ENCODE assay signal across 22 cellular contexts in genomic region chr7:2611401-2611800, GRCh38. TPM values are rescaled to one million over a fixed set of nuclear protein-coding genes. Genes with fewer than 3 reads are reported as not detected.
A peak's percentile ranks its signal among the peaks of the same experiment; 100 is the strongest.
DNase-seq lines count a peak whose midpoint lies in the region; ATAC-seq, FAIRE-seq and TF ChIP-seq lines count a peak whose summit lies in the region.
"Had no signal": no experiment of that assay in that cellular context is flagged by ENCODE, and none has a peak within 500 bp of the region (broad histone marks: within the 10 kb centered on the region; RNA-seq: fewer than 3 reads in every experiment).

No MANE protein-coding gene starts in this region.

- 50% methylated on average over 5 of the region's 11 CpGs for WGBS in HepG2 (ENCODE audit: low lambda C conversion rate)
- WGBS in right lobe of liver (ENCODE audit: insufficient coverage, low coverage, low lambda C conversion rate, missing lambda C conversion rate): 90% methylated on average over 2 of the region's 11 CpGs
- 97% methylated on average over 10 of the region's 11 CpGs; no CpG with 5 or more reads in 1 of the 2 experiments for WGBS in H1 (ENCODE audit: extremely low coverage in 1 of 2, insufficient coverage in 1 of 2, insufficient read length in 1 of 2, insufficient replicate concordance in 2 of 2, low coverage in 1 of 2, low lambda C conversion rate in 2 of 2, missing lambda C conversion rate in 1 of 2), 2 experiments
- 86 to 92% methylated on average over 11 of the region's 11 CpGs for WGBS in lower leg skin, 2 donors

- TF ChIP-seq POLR2A in HepG2 (IDR thresholded peaks at IDR 0.05; ENCODE audit: insufficient read depth in 1 of 2, low read depth in 2 of 2, low read length in 2 of 2) (no peak), right lobe of liver (IDR thresholded peaks at IDR 0.05) (no peak), H1 (IDR thresholded peaks at IDR 0.05; ENCODE audit: control extremely low read depth in 1 of 2, low read depth in 2 of 2, low read length in 2 of 2) (no peak), lower leg skin (IDR thresholded peaks at IDR 0.05) (no peak)

- CTCF ChIA-PET in HepG2 (lab: Yijun Ruan, JAX; ENCODE audit: low intra/inter-chr PET ratio, low total read pairs) (no interaction called here), H1 (lab: Charles Lee; ENCODE audit: partially characterized antibody) (interaction anchor here (0.8 to 4.4 kb wide), 14 partner anchors 9 to 162 kb away, joined by 3 to 28 read pairs (median 6); partner anchors contain the start of genes BRAT1 and TTYH3)

- H2BK5ac ChIP-seq in H1 (ENCODE audit: low read depth, low read length): no peak overlapping the region

- no peaks in the 10 kb centered on the region; the same call in none of the 2 replicates for H3K79me1 ChIP-seq in H1 (ENCODE audit: low read depth, low read length)

- no TSS peak for BruUV-seq in HepG2 (replicated peaks; lab: Mats Ljungman, UMichigan)

- H3K9ac ChIP-seq in HepG2 (ENCODE audit: insufficient read depth, low read depth, low read length): no peak overlapping the region
- no peak overlapping the region for H3K9ac ChIP-seq in H1 (replicated peaks in 1 of 4; ENCODE audit: extremely low read depth in 1 of 4, low read depth in 3 of 4, low read length in 3 of 4)

- H4K20me1 ChIP-seq in HepG2 (ENCODE audit: insufficient read depth, low read length): no peaks in the 10 kb centered on the region
- no peaks in the 10 kb centered on the region for H4K20me1 ChIP-seq in H1 (replicated peaks in 1 of 2; ENCODE audit: control insufficient read depth in 1 of 2, insufficient read depth in 2 of 2, low read length in 2 of 2)

- no peaks in the 10 kb centered on the region for H3K9me3 ChIP-seq in HepG2 (ENCODE audit: low read length)
- H3K9me3 ChIP-seq in right lobe of liver: no peaks in the 10 kb centered on the region
- no peaks in the 10 kb centered on the region for H3K9me3 ChIP-seq in H1 (ENCODE audit: insufficient read depth in 2 of 2, low read depth in 1 of 2, low read length in 1 of 2)
- no peaks in the 10 kb centered on the region for H3K9me3 ChIP-seq in WERI-Rb-1 (ENCODE audit: severe bottlenecking)
- H3K9me3 ChIP-seq: BE2C, SJSA1 had no signal

- H3K4me3 ChIP-seq in HepG2 (replicated peaks in 1 of 3; ENCODE audit: insufficient read depth in 1 of 3, low read depth in 2 of 3, low read length in 3 of 3) (no peak overlapping the region), right lobe of liver (no peak overlapping the region), H1 (ENCODE audit: extremely low read depth in 1 of 4, insufficient read depth in 2 of 4, low read depth in 3 of 4, low read length in 4 of 4) (no peak overlapping the region), WERI-Rb-1 (ENCODE audit: low read depth, low read length) (no peak overlapping the region), lower leg skin (ENCODE audit: low read depth, poor library complexity, severe bottlenecking) (no peak overlapping the region)
- H3K4me3 ChIP-seq: PC-9, SJSA1 had no signal

- H3K27me3 ChIP-seq in HepG2 (ENCODE audit: control insufficient read depth in 1 of 2, insufficient read depth in 2 of 2, low read length in 2 of 2) (peaks cover 0 to 6% of the 10 kb centered on the region in 2 experiments; a peak in 1 of 5 replicates), right lobe of liver (no peaks in the 10 kb centered on the region), H1 (replicated peaks in 1 of 4; ENCODE audit: control insufficient read depth in 3 of 4, extremely low read depth in 1 of 4, insufficient read depth in 3 of 4, low read length in 3 of 4) (no peaks in the 10 kb centered on the region), WERI-Rb-1 (ENCODE audit: insufficient read depth, low read depth, severe bottlenecking) (no peaks in the 10 kb centered on the region)
- H3K27me3 ChIP-seq: BE2C, SJSA1 had no signal

- H2AK5ac ChIP-seq in H1 (ENCODE audit: low read depth, low read length): no peak overlapping the region

- TF ChIP-seq CTCF in HepG2 (CRISPR knock-in tag; IDR thresholded peaks at IDR 0.05): no peak
- no peak for TF ChIP-seq CTCF in right lobe of liver (IDR thresholded peaks at IDR 0.05)
- TF ChIP-seq CTCF in H1 (IDR thresholded peaks at IDR 0.05; ENCODE audit: control extremely low read depth in 1 of 3, insufficient read depth in 1 of 3, low read depth in 1 of 3, low read length in 3 of 3): no peak
- no peak for TF ChIP-seq CTCF in WERI-Rb-1 (IDR thresholded peaks at IDR 0.05; ENCODE audit: low read depth, low read length)
- TF ChIP-seq CTCF in lower leg skin (IDR thresholded peaks at IDR 0.05): no peak

- H3K36me3 ChIP-seq in HepG2 (replicated peaks in 1 of 2; ENCODE audit: control insufficient read depth in 1 of 2, insufficient read depth in 2 of 2, low read length in 2 of 2) (no peaks in the 10 kb centered on the region), right lobe of liver (no peaks in the 10 kb centered on the region), H1 (ENCODE audit: control insufficient read depth in 2 of 4, insufficient read depth in 4 of 4, low read length in 3 of 4) (no peaks in the 10 kb centered on the region), WERI-Rb-1 (no peaks in the 10 kb centered on the region)
- H3K36me3 ChIP-seq: BE2C, SJSA1 had no signal

- no peak overlapping the region for H3K14ac ChIP-seq in H1 (ENCODE audit: insufficient read length)

- no peak overlapping the region for H3K56ac ChIP-seq in H1 (replicated peaks; ENCODE audit: insufficient read length, low read depth, low read length)

- H4K91ac ChIP-seq in H1 (replicated peaks; ENCODE audit: insufficient read length, low read length): no peak overlapping the region

- H4K8ac ChIP-seq in H1 (ENCODE audit: extremely low read depth, insufficient read depth, low read length): peak overlapping the region; percentile 9; the same call in 1 of the 2 replicates

- H3K27ac ChIP-seq in HepG2 (ENCODE audit: extremely low read length, insufficient read depth, low read length): no peak overlapping the region
- no peak overlapping the region for H3K27ac ChIP-seq in right lobe of liver
- H3K27ac ChIP-seq in H1 (ENCODE audit: low read depth, low read length): no peak overlapping the region
- no peak overlapping the region for H3K27ac ChIP-seq in WERI-Rb-1
- H3K27ac ChIP-seq: PC-9, SJSA1 had no signal

- H4K5ac ChIP-seq in H1 (ENCODE audit: insufficient read length, low read depth, low read length): no peak overlapping the region

- FAIRE-seq in HepG2 (lab: Jason Lieb, UNC): no peak
- FAIRE-seq in H1 (lab: Jason Lieb, UNC): no peak
- FAIRE-seq: A204.1, GM12891, GM18507 had no signal

- H3K79me2 ChIP-seq in HepG2 (ENCODE audit: insufficient read depth, low read length): no peaks in the 10 kb centered on the region
- H3K79me2 ChIP-seq in H1 (ENCODE audit: control insufficient read depth in 1 of 2, insufficient read depth in 2 of 2, low read length in 2 of 2): no peaks in the 10 kb centered on the region

- H2BK12ac ChIP-seq in H1 (ENCODE audit: low read depth, low read length): no peak overlapping the region

- no peak overlapping the region for H2BK120ac ChIP-seq in H1 (replicated peaks; ENCODE audit: low read depth, low read length)

- intact Hi-C loops in HepG2 (cut with micrococcal nuclease; ENCODE audit: unreplicated experiment): no loop called here
- intact Hi-C loops in right lobe of liver (cut with DNase I): no loop called here
- intact Hi-C loops in lower leg skin (cut with DNase I; ENCODE audit: low total_unique reads): no loop called here

- H2BK20ac ChIP-seq in H1 (ENCODE audit: low read length): peak overlapping the region; percentile 72; the same call in 1 of the 2 replicates

- no peak overlapping the region for H3K23ac ChIP-seq in H1 (ENCODE audit: insufficient read length)

- TF ChIP-seq RAD21 in HepG2 (CRISPR knock-in tag; IDR thresholded peaks at IDR 0.05) (no peak), H1 (IDR thresholded peaks at IDR 0.05 in 1 of 2, conservative IDR thresholded peaks at IDR 0.05 in 1 of 2; ENCODE audit: low read depth in 2 of 2, low read length in 2 of 2) (no peak)

- POLR2A ChIA-PET in HepG2 (lab: Yijun Ruan, JAX) (interaction anchor here (1.7 to 3.7 kb wide), 2 partner anchors 11 to 20 kb away, joined by 5 to 29 read pairs; partner anchors contain the start of gene TTYH3), H1 (lab: Charles Lee; ENCODE audit: partially characterized antibody) (interaction anchor here (0.7 to 4.8 kb wide), 6 partner anchors 9 to 91 kb away, joined by 3 to 30 read pairs (median 4); partner anchors contain the start of gene TTYH3)

- TF ChIP-seq EP300 in HepG2 (IDR thresholded peaks at IDR 0.05; ENCODE audit: low read depth in 2 of 2, low read length in 2 of 2): no peak
- no peak for TF ChIP-seq EP300 in HepG2 (CRISPR knock-in tag; IDR thresholded peaks at IDR 0.05; ENCODE audit: borderline replicate concordance)
- TF ChIP-seq EP300 in H1 (IDR thresholded peaks at IDR 0.05; ENCODE audit: borderline replicate concordance in 1 of 2, low read depth in 2 of 2, low read length in 2 of 2): no peak

- H2AFZ ChIP-seq in HepG2 (ENCODE audit: low read length) (no peak overlapping the region), H1 (ENCODE audit: low read length) (no peak overlapping the region)
- H2AFZ ChIP-seq: PC-9 had no signal

- in situ Hi-C loops in HepG2 (cut with HindIII; ENCODE audit: extremely low pct_ligation_motif_present, low pct_unique_long_range_greater_than_20kb): no loop called here

- no peak overlapping the region for H2BK15ac ChIP-seq in H1 (ENCODE audit: low read length)

- H3K4me1 ChIP-seq in HepG2 (ENCODE audit: insufficient read depth, low read length) (peaks cover 66% of the 10 kb centered on the region), right lobe of liver (peaks cover 0 to 17% (median 6%) of the 10 kb centered on the region in 4 donors), H1 (replicated peaks in 1 of 4; ENCODE audit: control insufficient read depth in 3 of 4, insufficient read depth in 4 of 4, low read length in 3 of 4) (peaks cover 0 to 19% (median 14%) of the 10 kb centered on the region in 4 experiments; a peak in 6 of 7 replicates)
- H3K4me1 ChIP-seq: SJSA1 had no signal

- no peak for DNase-seq in HepG2 (ENCODE audit: low spot score)
- no peak for DNase-seq in right lobe of liver
- DNase-seq in MV-4-11 (lab: John Stamatoyannopoulos, UW): peak; percentile 47
- no peak for DNase-seq in H1 (ENCODE audit: low read depth in 1 of 2, low spot score in 2 of 2)
- no peak for DNase-seq in WERI-Rb-1
- no peak for DNase-seq in HT-29 (ENCODE audit: low spot score)
- no peak for DNase-seq in lower leg skin (ENCODE audit: low spot score in 2 of 2)
- no peak for DNase-seq in glomerular visceral epithelial cell (ENCODE audit: extremely low spot score)
- DNase-seq: BE2C; Calu3; CD8-positive, alpha-beta T cell; GOT3; NCI-H1105; NCI-H2107; NCI-H2227 treated with DMSO at 0.1 percent for 48 hours; NCI-H510A treated with DMSO at 0.1 percent for 48 hours; NCI-H774 had no signal

- H3K23me2 ChIP-seq in H1 (ENCODE audit: low read depth, low read length): no peaks in the 10 kb centered on the region

- H3K4me2 ChIP-seq in HepG2 (ENCODE audit: low read depth, low read length) (no peak overlapping the region), H1 (ENCODE audit: insufficient read depth in 1 of 2, low read depth in 2 of 2, low read length in 2 of 2) (no peak overlapping the region)
- H3K4me2 ChIP-seq: PC-9 had no signal

- H3K18ac ChIP-seq in H1 (ENCODE audit: extremely low read depth, low read length): no peak overlapping the region; the same call in 1 of the 2 replicates

- ATAC-seq in HepG2: no peak; the same call in 2 of the 3 replicates
- no peak for ATAC-seq in right lobe of liver
- ATAC-seq: CD8-positive, alpha-beta T cell had no signal

- H3K4ac ChIP-seq in H1 (replicated peaks; ENCODE audit: insufficient read length, low read depth, low read length): no peak overlapping the region

RNA-seq across cellular contexts. Expression of gene TTYH3, which starts 20.4 kb away (rescaled TPM):
- 21.5 and 26.3 TPM in 2 replicates for total RNA-seq in HepG2 (2016; rRNA removed; fragmentation: Illumina TruSeq; extraction: Trizol)
- total RNA-seq in HepG2 (2016; cell fraction: cytosol; rRNA removed; fragmentation: Illumina TruSeq; extraction: Trizol; ENCODE audit: low read depth): 11.5 and 11.7 TPM in 2 replicates
- total RNA-seq in HepG2 (2016; cell fraction: insoluble cytoplasmic fraction; rRNA removed; fragmentation: Illumina TruSeq; extraction: Trizol): 19.4 and 28.8 TPM in 2 replicates
- 34.4 and 35.6 TPM in 2 replicates for total RNA-seq in HepG2 (2016; cell fraction: membrane; rRNA removed; fragmentation: Illumina TruSeq; extraction: Trizol)
- total RNA-seq in HepG2 (2016; cell fraction: nucleus; rRNA removed; fragmentation: Illumina TruSeq; extraction: Trizol): 37.1 and 45.0 TPM in 2 replicates
- 50.0 and 80.3 TPM in 2 replicates for polyA plus RNA-seq in HepG2 (2011; rRNA removed)
- polyA plus RNA-seq in HepG2 (2011; cell fraction: cytosol; rRNA removed): 48.3 and 72.3 TPM in 2 replicates
- polyA plus RNA-seq in HepG2 (2011; cell fraction: nucleus; rRNA removed): 227 and 315 TPM in 2 replicates
- polyA plus RNA-seq in HepG2 (2012): 90.1 and 104 TPM in 2 replicates
- 11.1 and 11.5 TPM in 2 replicates for polyA plus RNA-seq in HepG2 (2016; cell fraction: cytosol; fragmentation: Illumina TruSeq; extraction: Trizol; ENCODE audit: low read depth)
- polyA plus RNA-seq in HepG2 (2016; cell fraction: insoluble cytoplasmic fraction; fragmentation: Illumina TruSeq; extraction: Trizol; ENCODE audit: low read depth): 52.7 and 63.6 TPM in 2 replicates
- polyA plus RNA-seq in HepG2 (2016; cell fraction: membrane; fragmentation: Illumina TruSeq; extraction: Trizol; ENCODE audit: low read depth): 49.3 and 52.2 TPM in 2 replicates
- 138 and 141 TPM in 2 replicates for polyA plus RNA-seq in HepG2 (2016; cell fraction: nucleus; fragmentation: Illumina TruSeq; extraction: Trizol; ENCODE audit: insufficient read depth, low read depth)
- 4.5 and 192 TPM in 2 replicates for polyA minus RNA-seq in HepG2 (2011; rRNA and poly(A)+ RNA removed; ENCODE audit: low replicate concordance)
- polyA minus RNA-seq in HepG2 (2011; cell fraction: cytosol; rRNA and poly(A)+ RNA removed): 91.4 and 94.8 TPM in 2 replicates
- polyA minus RNA-seq in HepG2 (2011; cell fraction: nucleus; rRNA and poly(A)+ RNA removed): 41.0 and 47.5 TPM in 2 replicates
- total RNA-seq in right lobe of liver: 10 to 100 TPM; 10.3 to 59.3 (median 37.6) TPM
- 169 and 172 TPM in 2 replicates for total RNA-seq in H1 (2021; fragmentation: NEBNext Ultra II Directional; extraction: Animal tissue kit (Norgen Biotek cat#: 25700))
- polyA plus RNA-seq in H1 (2011; rRNA removed): 66.2 and 122 TPM in 2 replicates
- polyA plus RNA-seq in H1 (2011; cell fraction: cytosol; rRNA removed): 46.4 TPM
- 147 TPM for polyA plus RNA-seq in H1 (2011; cell fraction: nucleus; rRNA removed)
- polyA plus RNA-seq in H1 (2012, experiment 1 of 2): 68.1 to 127 TPM (median 115 TPM) in 4 replicates
- 102 TPM for polyA plus RNA-seq in H1 (2012, experiment 2 of 2)
- polyA plus RNA-seq in H1 (2013, experiment 1 of 2): 175 TPM
- polyA plus RNA-seq in H1 (2013, experiment 2 of 2): 184 TPM
- 41.7 and 42.6 TPM in 2 replicates for polyA minus RNA-seq in H1 (2011; rRNA and poly(A)+ RNA removed)
- polyA minus RNA-seq in H1 (2011; cell fraction: cytosol; rRNA and poly(A)+ RNA removed): 87.8 TPM
- 79.3 TPM for polyA minus RNA-seq in H1 (2011; cell fraction: nucleus; rRNA and poly(A)+ RNA removed)
- total RNA-seq in HT-29 (2014; rRNA removed; shearing (Covaris generic)): 34.5 and 37.1 TPM in 2 replicates
- total RNA-seq in lower leg skin: 10 to 100 TPM in 3 of 4 donors, 1 to 10 TPM in 1; 7.9 to 18.0 (median 13.9) TPM

RNA-seq across cellular contexts. Expression of gene IQCE, which starts 52.6 kb away (rescaled TPM):
- total RNA-seq in HepG2 (2016; rRNA removed; fragmentation: Illumina TruSeq; extraction: Trizol) (2.5 and 3.0 TPM in 2 replicates), right lobe of liver (1 to 10 TPM; 3.7 to 7.0 (median 4.0) TPM), lower leg skin (10 to 100 TPM; 10.5 to 18.6 (median 12.8) TPM)
- total RNA-seq in HepG2 (2016; cell fraction: cytosol; rRNA removed; fragmentation: Illumina TruSeq; extraction: Trizol; ENCODE audit: low read depth): 1.8 and 2.7 TPM in 2 replicates
- total RNA-seq in HepG2 (2016; cell fraction: insoluble cytoplasmic fraction; rRNA removed; fragmentation: Illumina TruSeq; extraction: Trizol): 1.6 and 2.7 TPM in 2 replicates
- total RNA-seq in HepG2 (2016; cell fraction: membrane; rRNA removed; fragmentation: Illumina TruSeq; extraction: Trizol): 3.0 and 4.1 TPM in 2 replicates
- total RNA-seq in HepG2 (2016; cell fraction: nucleus; rRNA removed; fragmentation: Illumina TruSeq; extraction: Trizol): 2.9 and 4.3 TPM in 2 replicates
- polyA plus RNA-seq in HepG2 (2011; rRNA removed) (1.5 and 1.7 TPM in 2 replicates), H1 (2011; rRNA removed) (2.2 and 3.1 TPM in 2 replicates)
- 0.54 and 0.68 TPM in 2 replicates for polyA plus RNA-seq in HepG2 (2011; cell fraction: cytosol; rRNA removed)
- 4.0 and 6.8 TPM in 2 replicates for polyA plus RNA-seq in HepG2 (2011; cell fraction: nucleus; rRNA removed)
- 0.59 and 0.83 TPM in 2 replicates for polyA plus RNA-seq in HepG2 (2012)
- polyA plus RNA-seq in HepG2 (2016; cell fraction: cytosol; fragmentation: Illumina TruSeq; extraction: Trizol; ENCODE audit: low read depth): 2.5 and 2.6 TPM in 2 replicates
- 2.2 and 3.8 TPM in 2 replicates for polyA plus RNA-seq in HepG2 (2016; cell fraction: insoluble cytoplasmic fraction; fragmentation: Illumina TruSeq; extraction: Trizol; ENCODE audit: low read depth)
- polyA plus RNA-seq in HepG2 (2016; cell fraction: membrane; fragmentation: Illumina TruSeq; extraction: Trizol; ENCODE audit: low read depth): 3.3 and 3.7 TPM in 2 replicates
- 6.7 and 9.8 TPM in 2 replicates for polyA plus RNA-seq in HepG2 (2016; cell fraction: nucleus; fragmentation: Illumina TruSeq; extraction: Trizol; ENCODE audit: insufficient read depth, low read depth)
- polyA minus RNA-seq in HepG2 (2011; rRNA and poly(A)+ RNA removed; ENCODE audit: low replicate concordance): 0.62 and 22.8 TPM in 2 replicates
- 0.62 and 1.5 TPM in 2 replicates for polyA minus RNA-seq in HepG2 (2011; cell fraction: cytosol; rRNA and poly(A)+ RNA removed)
- polyA minus RNA-seq in HepG2 (2011; cell fraction: nucleus; rRNA and poly(A)+ RNA removed): 1.5 and 2.2 TPM in 2 replicates
- 4.9 and 5.7 TPM in 2 replicates for total RNA-seq in H1 (2021; fragmentation: NEBNext Ultra II Directional; extraction: Animal tissue kit (Norgen Biotek cat#: 25700))
- polyA plus RNA-seq in H1 (2011; cell fraction: cytosol; rRNA removed): 3.1 TPM
- 7.4 TPM for polyA plus RNA-seq in H1 (2011; cell fraction: nucleus; rRNA removed)
- polyA plus RNA-seq in H1 (2012, experiment 1 of 2): 3.0 to 4.0 TPM (median 3.7 TPM) in 4 replicates
- polyA plus RNA-seq in H1 (2012, experiment 2 of 2): 2.0 TPM
- 2.6 TPM for polyA plus RNA-seq in H1 (2013, experiment 1 of 2)
- 2.5 TPM for polyA plus RNA-seq in H1 (2013, experiment 2 of 2)
- polyA minus RNA-seq in H1 (2011; rRNA and poly(A)+ RNA removed): 2.8 and 3.1 TPM in 2 replicates
- polyA minus RNA-seq in H1 (2011; cell fraction: cytosol; rRNA and poly(A)+ RNA removed): 2.8 TPM
- 6.4 TPM for polyA minus RNA-seq in H1 (2011; cell fraction: nucleus; rRNA and poly(A)+ RNA removed)
- total RNA-seq in HT-29 (2014; rRNA removed; shearing (Covaris generic)): 23.1 and 24.7 TPM in 2 replicates

RNA-seq across cellular contexts. Expression of gene BRAT1, which starts 56.1 kb away (rescaled TPM):
- total RNA-seq in HepG2 (2016; rRNA removed; fragmentation: Illumina TruSeq; extraction: Trizol) (16.7 and 20.3 TPM in 2 replicates), right lobe of liver (10 to 100 TPM; 11.1 to 25.9 (median 14.8) TPM), lower leg skin (10 to 100 TPM; 40.5 to 88.4 (median 60.6) TPM)
- total RNA-seq in HepG2 (2016; cell fraction: cytosol; rRNA removed; fragmentation: Illumina TruSeq; extraction: Trizol; ENCODE audit: low read depth): 3.4 and 3.6 TPM in 2 replicates
- total RNA-seq in HepG2 (2016; cell fraction: insoluble cytoplasmic fraction; rRNA removed; fragmentation: Illumina TruSeq; extraction: Trizol): 13.2 and 21.6 TPM in 2 replicates
- 6.7 and 7.9 TPM in 2 replicates for total RNA-seq in HepG2 (2016; cell fraction: membrane; rRNA removed; fragmentation: Illumina TruSeq; extraction: Trizol)
- total RNA-seq in HepG2 (2016; cell fraction: nucleus; rRNA removed; fragmentation: Illumina TruSeq; extraction: Trizol): 18.7 and 21.1 TPM in 2 replicates
- polyA plus RNA-seq in HepG2 (2011; rRNA removed) (10.2 and 14.6 TPM in 2 replicates), H1 (2011; rRNA removed) (36.8 and 60.5 TPM in 2 replicates)
- polyA plus RNA-seq in HepG2 (2011; cell fraction: cytosol; rRNA removed): 5.0 and 10.7 TPM in 2 replicates
- polyA plus RNA-seq in HepG2 (2011; cell fraction: nucleus; rRNA removed): 126 and 171 TPM in 2 replicates
- polyA plus RNA-seq in HepG2 (2012): 10.2 and 14.9 TPM in 2 replicates
- 1.2 and 1.3 TPM in 2 replicates for polyA plus RNA-seq in HepG2 (2016; cell fraction: cytosol; fragmentation: Illumina TruSeq; extraction: Trizol; ENCODE audit: low read depth)
- polyA plus RNA-seq in HepG2 (2016; cell fraction: insoluble cytoplasmic fraction; fragmentation: Illumina TruSeq; extraction: Trizol; ENCODE audit: low read depth): 10.1 and 12.8 TPM in 2 replicates
- 3.8 and 4.4 TPM in 2 replicates for polyA plus RNA-seq in HepG2 (2016; cell fraction: membrane; fragmentation: Illumina TruSeq; extraction: Trizol; ENCODE audit: low read depth)
- polyA plus RNA-seq in HepG2 (2016; cell fraction: nucleus; fragmentation: Illumina TruSeq; extraction: Trizol; ENCODE audit: insufficient read depth, low read depth): 43.7 and 48.3 TPM in 2 replicates
- polyA minus RNA-seq in HepG2 (2011; rRNA and poly(A)+ RNA removed; ENCODE audit: low replicate concordance): 16.2 and 23.5 TPM in 2 replicates
- polyA minus RNA-seq in HepG2 (2011; cell fraction: cytosol; rRNA and poly(A)+ RNA removed): 7.9 and 8.9 TPM in 2 replicates
- polyA minus RNA-seq in HepG2 (2011; cell fraction: nucleus; rRNA and poly(A)+ RNA removed): 10.3 and 10.4 TPM in 2 replicates
- 42.3 and 45.2 TPM in 2 replicates for total RNA-seq in H1 (2021; fragmentation: NEBNext Ultra II Directional; extraction: Animal tissue kit (Norgen Biotek cat#: 25700))
- 40.8 TPM for polyA plus RNA-seq in H1 (2011; cell fraction: cytosol; rRNA removed)
- polyA plus RNA-seq in H1 (2011; cell fraction: nucleus; rRNA removed): 163 TPM
- polyA plus RNA-seq in H1 (2012, experiment 1 of 2): 30.5 to 38.9 TPM (median 37.6 TPM) in 4 replicates
- 34.5 TPM for polyA plus RNA-seq in H1 (2012, experiment 2 of 2)
- polyA plus RNA-seq in H1 (2013, experiment 1 of 2): 25.6 TPM
- 21.6 TPM for polyA plus RNA-seq in H1 (2013, experiment 2 of 2)
- 10.4 and 12.6 TPM in 2 replicates for polyA minus RNA-seq in H1 (2011; rRNA and poly(A)+ RNA removed)
- 21.5 TPM for polyA minus RNA-seq in H1 (2011; cell fraction: cytosol; rRNA and poly(A)+ RNA removed)
- 25.1 TPM for polyA minus RNA-seq in H1 (2011; cell fraction: nucleus; rRNA and poly(A)+ RNA removed)
- total RNA-seq in HT-29 (2014; rRNA removed; shearing (Covaris generic)): 101 and 106 TPM in 2 replicates
